ENCODE assay signal across 24 cellular contexts in the genomic region with DNA sequence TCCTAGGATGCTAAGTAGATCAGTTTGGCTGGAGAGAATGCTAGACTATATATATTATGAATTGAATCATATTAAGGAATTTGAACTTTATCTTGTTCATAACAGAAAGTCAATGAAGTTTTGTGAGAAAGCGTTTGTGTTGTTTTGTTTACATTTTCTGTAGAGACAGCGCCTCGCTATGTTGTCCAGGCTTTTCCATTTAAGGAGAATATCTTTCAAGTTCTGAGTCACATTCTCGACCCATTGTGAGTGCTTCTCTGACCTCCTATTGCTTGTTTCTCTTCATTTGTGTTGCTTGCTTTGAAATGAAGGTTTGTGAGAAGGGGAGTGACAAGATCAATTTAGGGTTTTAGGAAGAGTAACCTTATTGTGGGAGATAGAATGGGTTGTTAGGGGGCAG. TPM values are rescaled to one million over a fixed set of nuclear protein-coding genes. Genes with fewer than 3 reads are reported as not detected.
DNase-seq lines count a peak whose midpoint lies in the region; ATAC-seq, FAIRE-seq and TF ChIP-seq lines count a peak whose summit lies in the region.
"Had no signal": no experiment of that assay in that cellular context is flagged by ENCODE, and none has a peak within 500 bp of the region (broad histone marks: within the 10 kb centered on the region; RNA-seq: fewer than 3 reads in every experiment).

No MANE protein-coding gene starts in this region.

- DNase-seq in K562 (ENCODE audit: extremely low read depth in 1 of 4, low spot score in 3 of 4) (no peak), mesenchymal stem cell (peak; percentile 43), NCI-H1436 treated with DMSO at 0.1 percent for 48 hours (lab: John Stamatoyannopoulos, UW) (no peak), left ventricle myocardium superior (no peak)
- DNase-seq: ACHN; BE2C; C1 segment of cervical spinal cord; CD4-positive, CD25-positive, alpha-beta regulatory T cell; CD8-positive, alpha-beta memory T cell; COR-L47; DMS 273 treated with DMSO at 0.1 percent for 48 hours; DMS53; DND-41; EL; GM23248; HFFc6; IMR-90; KBM-7 had no signal

- in situ Hi-C loops in K562 (cut with MboI), result no loop called here

- peak overlapping the region; percentile 85 for H2AFZ ChIP-seq in K562 (ENCODE audit: low read depth, low read length)
- no peak overlapping the region for H2AFZ ChIP-seq in mesenchymal stem cell (ENCODE audit: low read depth, low read length)
- H2AFZ ChIP-seq: GM23248 had no signal

- H3K4me2 ChIP-seq in K562 (ENCODE audit: insufficient read depth, low read length) (no peak overlapping the region; the same call in 1 of the 2 replicates), mesenchymal stem cell (ENCODE audit: low read length, poor library complexity, severe bottlenecking) (no peak overlapping the region)

- H3K9me1 ChIP-seq in K562 (ENCODE audit: control insufficient read depth, insufficient read depth, low read length), result no peaks in the 10 kb centered on the region

- FAIRE-seq in K562 (lab: Jason Lieb, UNC), result no peak
- FAIRE-seq: A204.1, GM12878, H54 had no signal

- no peak overlapping the region for H2BK5ac ChIP-seq in mesenchymal stem cell (ENCODE audit: low read depth, low read length, poor library complexity, severe bottlenecking)

- WGBS in K562 (ENCODE audit: insufficient coverage, low coverage, missing lambda C conversion rate), result 30% methylated on average over 4 of the region's 4 CpGs
- WGBS in mesenchymal stem cell, result 36% methylated on average over 4 of the region's 4 CpGs

- no peak overlapping the region for H2BK12ac ChIP-seq in mesenchymal stem cell (ENCODE audit: low read length in 2 of 2)

- peak; percentile 14; the same call in 2 of the 3 replicates for ATAC-seq in K562
- ATAC-seq in HG02678 (IDR thresholded peaks at IDR 0.05; ENCODE audit: unreplicated experiment), result no peak
- ATAC-seq in left ventricle myocardium superior, result no peak
- ATAC-seq: GM12878, HCT116 had no signal

- H3K36me3 ChIP-seq in HUES48 (ENCODE audit: control insufficient read depth, insufficient read depth, low read length) (no peaks in the 10 kb centered on the region), K562 (ENCODE audit: control insufficient read depth, insufficient read depth, low read length) (no peaks in the 10 kb centered on the region), mesenchymal stem cell (ENCODE audit: control insufficient read depth in 1 of 2, insufficient read depth in 2 of 2, low read depth in 1 of 2, low read length in 2 of 2) (no peaks in the 10 kb centered on the region)
- H3K36me3 ChIP-seq: BE2C had no signal

- POLR2A ChIA-PET in K562 (lab: Yijun Ruan, JAX), result no interaction called here

- CTCF ChIA-PET in K562 (lab: Yijun Ruan, JAX; ENCODE audit: low intra/inter-chr PET ratio), result no interaction called here

- H3K27me3 ChIP-seq in HUES48 (ENCODE audit: control insufficient read depth, insufficient read depth, low read length), result peaks cover 2% of the 10 kb centered on the region; the same call in 1 of the 2 replicates
- H3K27me3 ChIP-seq in K562 (ENCODE audit: control insufficient read depth in 2 of 2, insufficient read depth in 2 of 2, low read length in 2 of 2), result no peaks in the 10 kb centered on the region
- H3K27me3 ChIP-seq in mesenchymal stem cell (ENCODE audit: control insufficient read depth in 1 of 2, insufficient read depth in 1 of 2, low read length in 2 of 2), result no peaks in the 10 kb centered on the region
- H3K27me3 ChIP-seq: BE2C had no signal

- H2BK15ac ChIP-seq in mesenchymal stem cell (ENCODE audit: low read depth, poor library complexity, severe bottlenecking), result no peak overlapping the region

- H4K8ac ChIP-seq in mesenchymal stem cell (ENCODE audit: low read length), result no peak overlapping the region

- H3K4me1 ChIP-seq in HUES48 (ENCODE audit: control insufficient read depth, insufficient read depth, low read length) (peaks cover 19% of the 10 kb centered on the region), K562 (replicated peaks in 1 of 2; ENCODE audit: control insufficient read depth in 2 of 2, insufficient read depth in 2 of 2, low read length in 2 of 2) (peaks cover 11 to 41% of the 10 kb centered on the region in 2 experiments), mesenchymal stem cell (ENCODE audit: control insufficient read depth, insufficient read depth, low read depth, low read length) (no peaks in the 10 kb centered on the region)
- H3K4me1 ChIP-seq: BE2C had no signal

- H3K9ac ChIP-seq in HUES48 (ENCODE audit: low read depth, low read length) (no peak overlapping the region), K562 (ENCODE audit: insufficient read depth in 1 of 2, low read depth in 2 of 2, low read length in 2 of 2) (no peak overlapping the region), mesenchymal stem cell (ENCODE audit: low read length) (no peak overlapping the region)
- H3K9ac ChIP-seq: GM23248 had no signal

- intact Hi-C loops in K562 (cut with micrococcal nuclease) (no loop called here), left ventricle myocardium superior (cut with micrococcal nuclease) (no loop called here)

- H2BK120ac ChIP-seq in mesenchymal stem cell (ENCODE audit: low read depth, low read length), result no peak overlapping the region

- no peak for TF ChIP-seq RAD21 in K562 (CRISPR knock-in tag; conservative IDR thresholded peaks at IDR 0.05 in 1 of 2, IDR thresholded peaks at IDR 0.05 in 1 of 2)

- H3K9me3 ChIP-seq in HUES48 (ENCODE audit: control insufficient read depth, insufficient read depth, low read length) (no peaks in the 10 kb centered on the region), K562 (replicated peaks; ENCODE audit: control insufficient read depth, insufficient read depth, low read depth, low read length) (no peaks in the 10 kb centered on the region), mesenchymal stem cell (ENCODE audit: control insufficient read depth, low read length) (peaks cover under 1% of the 10 kb centered on the region)
- H3K9me3 ChIP-seq: BE2C had no signal

- no peak for TF ChIP-seq CTCF in K562 (IDR thresholded peaks at IDR 0.05 in 2 of 3, conservative IDR thresholded peaks at IDR 0.05 in 1 of 3; ENCODE audit: insufficient read depth in 2 of 3, low read depth in 1 of 3, low read length in 3 of 3)

- TF ChIP-seq EP300 in K562 (IDR thresholded peaks at IDR 0.05; ENCODE audit: low read length), result no peak

- H3K4ac ChIP-seq in mesenchymal stem cell (ENCODE audit: low read depth in 1 of 2, low read length in 2 of 2), result no peak overlapping the region

- no peaks in the 10 kb centered on the region for H4K20me1 ChIP-seq in K562 (replicated peaks; ENCODE audit: control insufficient read depth, insufficient read depth, low read length)

- no peak overlapping the region for H2AK5ac ChIP-seq in mesenchymal stem cell (ENCODE audit: low read length, severe bottlenecking)

- no peaks in the 10 kb centered on the region for H3K79me2 ChIP-seq in K562 (ENCODE audit: control insufficient read depth, insufficient read depth, low read length)

- H3K27ac ChIP-seq in HUES48 (ENCODE audit: low read depth, low read length) (peak overlapping the region; percentile 71), K562 (ENCODE audit: extremely low read depth, low read depth, low read length) (no peak overlapping the region), mesenchymal stem cell (ENCODE audit: low read length, poor library complexity, severe bottlenecking) (no peak overlapping the region)
- H3K27ac ChIP-seq: GM23248 had no signal

- H3K18ac ChIP-seq in mesenchymal stem cell (ENCODE audit: low read depth in 1 of 2, low read length in 2 of 2), result no peak overlapping the region

- no peak overlapping the region for H3K23ac ChIP-seq in mesenchymal stem cell (ENCODE audit: low read length in 2 of 2)

- H4K91ac ChIP-seq in mesenchymal stem cell (ENCODE audit: low read length), result no peak overlapping the region

- H3K14ac ChIP-seq in mesenchymal stem cell (ENCODE audit: low read length in 2 of 2), result no peak overlapping the region

- H3K79me1 ChIP-seq in mesenchymal stem cell (replicated peaks; ENCODE audit: low read length, poor library complexity, severe bottlenecking), result no peaks in the 10 kb centered on the region

- TF ChIP-seq POLR2A in K562 (conservative IDR thresholded peaks at IDR 0.05), result no peak

- H3K4me3 ChIP-seq in HUES48 (ENCODE audit: low read depth, low read length) (no peak overlapping the region), K562 (no peak overlapping the region), mesenchymal stem cell (ENCODE audit: insufficient read depth in 1 of 2, low read depth in 1 of 2, low read length in 2 of 2) (no peak overlapping the region)
- H3K4me3 ChIP-seq: GM12878, GM23248 had no signal

- no TSS peak for BruUV-seq in K562 (replicated peaks; lab: Mats Ljungman, UMichigan)

TF ChIP-seq in K562, 482 proteins besides CTCF, POLR2A, EP300 and RAD21 (continues in another document):
- no peak for TF ChIP-seq ZNF436 (CRISPR knock-in tag; IDR thresholded peaks at IDR 0.05)
- TF ChIP-seq PHB (CRISPR knock-in tag; IDR thresholded peaks at IDR 0.05), result no peak
- TF ChIP-seq JUND (IDR thresholded peaks at IDR 0.05; ENCODE audit: borderline replicate concordance, low read depth, low read length), result no peak
- 0 out of 3 replicates have a peak, but pooled peaks have one; percentile 14 for TF ChIP-seq JUND (tag; IDR thresholded peaks at IDR 0.05; ENCODE audit: borderline replicate concordance, low read depth, low read length)
- no peak for TF ChIP-seq HNRNPLL (IDR thresholded peaks at IDR 0.05; ENCODE audit: low read depth, low read length, poor library complexity, severe bottlenecking)
- peak; percentile 12; the same call in 1 of the 2 replicates for TF ChIP-seq ZNF121 (CRISPR knock-in tag; conservative IDR thresholded peaks at IDR 0.05)

RNA-seq across cellular contexts. Expression of a gene that starts 47.5 kb away (rescaled TPM):
- 38.7 and 52.9 TPM in 2 replicates for total RNA-seq in K562 (2011; cell fraction: chromatin; rRNA removed; ENCODE audit: low replicate concordance)
- total RNA-seq in K562 (2011; cell fraction: nucleolus; rRNA removed), result 26.2 and 27.5 TPM in 2 replicates
- total RNA-seq in K562 (2011; cell fraction: nucleoplasm; rRNA removed), result 35.6 and 47.0 TPM in 2 replicates
- total RNA-seq in K562 (2014; rRNA removed), result 4.3 and 4.4 TPM in 2 replicates
- 6.8 and 6.9 TPM in 2 replicates for total RNA-seq in K562 (2014; rRNA removed; fragmentation: Illumina TruSeq; extraction: Trizol)
- total RNA-seq in K562 (2015; rRNA removed; fragmentation: Illumina TruSeq; extraction: Trizol), result 3.8 and 4.5 TPM in 2 replicates
- total RNA-seq in K562 (2021), result 12.0 and 14.3 TPM in 2 replicates
- polyA plus RNA-seq in K562 (2011; rRNA removed), result 11.4 and 14.2 TPM in 2 replicates
- 6.6 and 10.6 TPM in 2 replicates for polyA plus RNA-seq in K562 (2011; cell fraction: cytosol; rRNA removed)
- polyA plus RNA-seq in K562 (2011; cell fraction: nucleus; rRNA removed), result 12.8 and 15.9 TPM in 2 replicates
- 8.5 and 14.6 TPM in 2 replicates for polyA plus RNA-seq in K562 (2012)
- polyA plus RNA-seq in K562 (2014; fragmentation: Illumina TruSeq; extraction: Trizol), result 12.9 and 13.0 TPM in 2 replicates
- 1 to 10 TPM; 4.7 to 7.9 TPM for polyA plus RNA-seq in K562 (2014; fragmentation: Nextera tagmentation; extraction: Ambion mirVana)
- 5.9 and 6.8 TPM in 2 replicates for polyA plus RNA-seq in K562 (2014; rRNA removed)
- 21.8 and 29.3 TPM in 2 replicates for polyA minus RNA-seq in K562 (2011; rRNA and poly(A)+ RNA removed)
- 10.3 and 12.3 TPM in 2 replicates for polyA minus RNA-seq in K562 (2011; cell fraction: cytosol; rRNA and poly(A)+ RNA removed)
- 14.8 and 26.1 TPM in 2 replicates for polyA minus RNA-seq in K562 (2011; cell fraction: nucleus; rRNA and poly(A)+ RNA removed)
- 29.5 TPM for polyA plus RNA-seq in mesenchymal stem cell (2013, experiment 1 of 2)
- 30.9 TPM for polyA plus RNA-seq in mesenchymal stem cell (2013, experiment 2 of 2)
- 26.8 TPM for total RNA-seq in left ventricle myocardium superior
